8 cellular contexts compared by ENCODE assay signal in the genomic region with DNA sequence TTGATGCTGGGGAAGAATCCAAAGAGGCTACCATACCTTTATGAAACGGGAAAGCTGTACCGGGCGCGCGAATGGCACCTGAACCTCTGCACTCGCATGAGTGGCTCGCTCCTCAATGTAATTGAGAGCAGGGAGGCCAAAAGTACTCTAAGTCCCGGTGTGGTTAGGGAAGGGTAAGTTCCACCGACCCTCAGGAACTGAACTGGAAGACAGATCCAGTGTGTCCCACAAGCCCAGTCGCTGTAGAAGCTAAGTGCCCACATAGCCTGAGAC. TPM values are rescaled to one million over a fixed set of nuclear protein-coding genes. Genes with fewer than 3 reads are reported as not detected.
DNase-seq lines count a peak whose midpoint lies in the region; ATAC-seq lines count a peak whose summit lies in the region.

No MANE protein-coding gene starts in this region.

- no peaks in the 10 kb centered on the region for H3K9me3 Mint-ChIP-seq in natural killer cell treated with Interleukin-12 subunit alpha and Interleukin-12 subunit beta and Interleukin-15 and Interleukin-18, amount 100 ng/mL, for 72 hours

- peak overlapping the region; percentile 37; the same call in 1 of the 2 replicates for H3K27ac ChIP-seq in SJCRH30

- DNase-seq in NCI-H146 (lab: John Stamatoyannopoulos, UW) = peak; percentile 32
- no peak for DNase-seq in NCI-H146 treated with DMSO at 0.1 percent for 48 hours (lab: John Stamatoyannopoulos, UW; ENCODE audit: unreplicated experiment)
- peak in 1 of 2 experiments; percentile 41 for DNase-seq in SJCRH30
- DNase-seq in natural killer cell treated with Interleukin-12 subunit alpha and Interleukin-12 subunit beta and Interleukin-15 and Interleukin-18, amount 100 ng/mL, for 72 hours (ENCODE audit: low spot score) = no peak

- H3K27ac Mint-ChIP-seq in natural killer cell treated with Interleukin-12 subunit alpha and Interleukin-12 subunit beta and Interleukin-15 and Interleukin-18, amount 100 ng/mL, for 72 hours = peak overlapping the region; percentile 94 to 96

- H3K4me3 ChIP-seq in SJCRH30 (peak overlapping the region; percentile 66), endocrine pancreas (ENCODE audit: control insufficient read depth, insufficient read depth, low read length) (peak overlapping the region; percentile 80)

- peaks cover 4% of the 10 kb centered on the region for H3K36me3 Mint-ChIP-seq in natural killer cell treated with Interleukin-12 subunit alpha and Interleukin-12 subunit beta and Interleukin-15 and Interleukin-18, amount 100 ng/mL, for 72 hours

- H3K36me3 ChIP-seq in SJCRH30 (no peaks in the 10 kb centered on the region), endocrine pancreas (ENCODE audit: control insufficient read depth, insufficient read depth, low read length) (no peaks in the 10 kb centered on the region)

- H3K4me3 Mint-ChIP-seq in natural killer cell treated with Interleukin-12 subunit alpha and Interleukin-12 subunit beta and Interleukin-15 and Interleukin-18, amount 100 ng/mL, for 72 hours = peak overlapping the region; percentile 95

- H3K9ac ChIP-seq in endocrine pancreas (ENCODE audit: control insufficient read depth, insufficient read depth, low read length) = peak overlapping the region; percentile 86

- peaks cover 13% of the 10 kb centered on the region for H3K4me1 ChIP-seq in SJCRH30
- no peaks in the 10 kb centered on the region for H3K4me1 ChIP-seq in endocrine pancreas (ENCODE audit: control insufficient read depth, insufficient read depth, low read length)

- H3K27me3 ChIP-seq in SJCRH30 (no peaks in the 10 kb centered on the region), endocrine pancreas (ENCODE audit: control insufficient read depth, insufficient read depth, low read length) (no peaks in the 10 kb centered on the region)

- ATAC-seq in natural killer cell treated with Interleukin-12 subunit alpha and Interleukin-12 subunit beta and Interleukin-15 and Interleukin-18, amount 100 ng/mL, for 72 hours = no peak
- ATAC-seq in GM18867 (IDR thresholded peaks at IDR 0.05; ENCODE audit: unreplicated experiment) = no peak
- ATAC-seq in HG02973 (IDR thresholded peaks at IDR 0.05; ENCODE audit: unreplicated experiment) = no peak
- no peak for ATAC-seq in HG03432 (IDR thresholded peaks at IDR 0.05; ENCODE audit: unreplicated experiment)

- H3K27me3 Mint-ChIP-seq in natural killer cell treated with Interleukin-12 subunit alpha and Interleukin-12 subunit beta and Interleukin-15 and Interleukin-18, amount 100 ng/mL, for 72 hours = no peaks in the 10 kb centered on the region

- H3K9me3 ChIP-seq in SJCRH30 (replicated peaks) (no peaks in the 10 kb centered on the region), endocrine pancreas (ENCODE audit: control insufficient read depth, low read length) (no peaks in the 10 kb centered on the region)

- H3K4me1 Mint-ChIP-seq in natural killer cell treated with Interleukin-12 subunit alpha and Interleukin-12 subunit beta and Interleukin-15 and Interleukin-18, amount 100 ng/mL, for 72 hours (ENCODE audit: low read depth in 2 of 2) = peaks cover 34 to 48% of the 10 kb centered on the region in 2 donors

RNA-seq across cellular contexts. Expression of a gene that starts 1.0 kb away (rescaled TPM):
- total RNA-seq in SJCRH30 (2014; rRNA removed; shearing (Covaris generic)) = 10.1 and 10.8 TPM in 2 replicates
- 10 to 100 TPM; 58.5 to 76.6 TPM for total RNA-seq in natural killer cell treated with Interleukin-12 subunit alpha and Interleukin-12 subunit beta and Interleukin-15 and Interleukin-18, amount 100 ng/mL, for 72 hours

RNA-seq across cellular contexts. Expression of a gene that starts 24.8 kb away (rescaled TPM):
- 18.9 and 26.3 TPM in 2 replicates for total RNA-seq in SJCRH30 (2014; rRNA removed; shearing (Covaris generic))
- 100 to 1,000 TPM; 161 to 205 TPM for total RNA-seq in natural killer cell treated with Interleukin-12 subunit alpha and Interleukin-12 subunit beta and Interleukin-15 and Interleukin-18, amount 100 ng/mL, for 72 hours

RNA-seq across cellular contexts. Expression of a gene that starts 36.7 kb away (rescaled TPM):
- 10.1 and 13.4 TPM in 2 replicates for total RNA-seq in SJCRH30 (2014; rRNA removed; shearing (Covaris generic))
- 100 to 1,000 TPM; 103 to 129 TPM for total RNA-seq in natural killer cell treated with Interleukin-12 subunit alpha and Interleukin-12 subunit beta and Interleukin-15 and Interleukin-18, amount 100 ng/mL, for 72 hours

RNA-seq across cellular contexts. Expression of a gene that starts 41.6 kb away (rescaled TPM):
- 74.4 and 77.2 TPM in 2 replicates for total RNA-seq in SJCRH30 (2014; rRNA removed; shearing (Covaris generic))
- 10 to 100 TPM; 65.6 to 74.2 TPM for total RNA-seq in natural killer cell treated with Interleukin-12 subunit alpha and Interleukin-12 subunit beta and Interleukin-15 and Interleukin-18, amount 100 ng/mL, for 72 hours

RNA-seq across cellular contexts. Expression of a gene that starts 46.0 kb away (rescaled TPM):
- 7.5 and 9.3 TPM in 2 replicates for total RNA-seq in SJCRH30 (2014; rRNA removed; shearing (Covaris generic))
- total RNA-seq in natural killer cell treated with Interleukin-12 subunit alpha and Interleukin-12 subunit beta and Interleukin-15 and Interleukin-18, amount 100 ng/mL, for 72 hours = 1 to 10 TPM; 4.5 to 6.1 TPM
